In the genomic region with DNA sequence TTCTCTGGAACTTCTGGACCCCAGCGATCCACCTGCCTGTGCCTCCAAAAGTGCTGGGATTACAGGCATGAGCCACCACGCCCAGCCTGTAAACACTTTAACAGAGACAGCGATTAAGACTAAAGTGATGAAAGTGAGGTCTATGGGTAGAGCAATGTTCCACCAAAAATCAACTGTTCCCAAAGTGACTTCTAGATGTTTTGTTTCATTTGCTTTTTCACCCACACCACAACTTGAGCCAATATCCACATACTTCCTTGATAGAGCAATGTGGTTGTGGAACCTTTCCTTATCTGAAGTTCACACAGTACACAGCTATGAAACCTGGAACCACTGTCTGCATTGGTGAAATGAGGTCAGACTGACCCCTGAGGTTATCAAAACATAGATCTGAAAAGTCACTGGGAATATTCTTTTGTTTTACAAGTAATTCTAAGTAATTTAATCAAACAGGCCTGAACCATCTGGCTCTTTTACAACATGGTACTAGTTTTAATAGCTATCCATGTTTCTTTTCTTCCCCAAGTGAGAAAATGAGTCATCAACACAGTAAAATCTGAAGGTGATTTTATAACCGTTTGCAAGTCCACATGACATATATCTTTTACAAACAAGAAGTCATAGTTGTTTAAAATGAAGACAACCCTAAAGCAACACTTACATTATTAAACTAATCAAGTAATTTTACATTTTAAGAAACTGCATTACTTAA, we compare ENCODE assay signal across 1 cellular context.
TF ChIP-seq lines count a peak whose summit lies in the region.

No MANE protein-coding gene starts in this region.

TF ChIP-seq in K562, 482 proteins besides CTCF, POLR2A, EP300 and RAD21 (continued from another document and continues in another):
- TF ChIP-seq CBX8 (IDR thresholded peaks at IDR 0.05; ENCODE audit: borderline replicate concordance, extremely low read depth, low read depth, low read length, poor library complexity, severe bottlenecking) (no peak), ARHGAP35 (IDR thresholded peaks at IDR 0.05; ENCODE audit: partially characterized antibody) (no peak), SIRT6 (IDR thresholded peaks at IDR 0.05; ENCODE audit: low read depth, low read length) (no peak), LEF1 (IDR thresholded peaks at IDR 0.05) (peak; percentile 93), CBX3 (IDR thresholded peaks at IDR 0.05; ENCODE audit: borderline replicate concordance in 1 of 2, low read length in 2 of 2) (peak in 1 of 2 experiments; percentile 87; a peak in 1 of 3 replicates), ZNF274 (IDR thresholded peaks at IDR 0.05; ENCODE audit: borderline replicate concordance, low read depth, low read length) (no peak), U2AF1 (optimal IDR thresholded peaks at IDR 0.05; ENCODE audit: low read depth, low read length) (no peak), CAMTA2 (CRISPR knock-in tag; conservative IDR thresholded peaks at IDR 0.05) (no peak), YBX1 (IDR thresholded peaks at IDR 0.05) (no peak), ASH1L (IDR thresholded peaks at IDR 0.05; ENCODE audit: borderline replicate concordance, low read depth, partially characterized antibody) (no peak), SMARCB1 (IDR thresholded peaks at IDR 0.05; ENCODE audit: insufficient read length, low read depth) (peak; percentile 61), NFXL1 (CRISPR knock-in tag; IDR thresholded peaks at IDR 0.05) (no peak), CGGBP1 (CRISPR knock-in tag; IDR thresholded peaks at IDR 0.05) (no peak), PHF20 (IDR thresholded peaks at IDR 0.05; ENCODE audit: partially characterized antibody) (no peak), GTF2E2 (tag; IDR thresholded peaks at IDR 0.05) (no peak; the same call in 1 of the 2 replicates), MTF1 (CRISPR knock-in tag; IDR thresholded peaks at IDR 0.05; ENCODE audit: borderline replicate concordance) (no peak), ELK1 (CRISPR knock-in tag; IDR thresholded peaks at IDR 0.05) (no peak), FOXA1 (IDR thresholded peaks at IDR 0.05; ENCODE audit: borderline replicate concordance) (no peak), HNRNPLL (IDR thresholded peaks at IDR 0.05; ENCODE audit: low read depth, low read length, poor library complexity, severe bottlenecking) (no peak), ZNF398 (CRISPR knock-in tag; IDR thresholded peaks at IDR 0.05) (no peak), GTF3C2 (IDR thresholded peaks at IDR 0.05; ENCODE audit: borderline replicate concordance, extremely low read depth, insufficient read length) (no peak), LCOR (CRISPR knock-in tag; IDR thresholded peaks at IDR 0.05) (peak; percentile 73), RBM25 (IDR thresholded peaks at IDR 0.05; ENCODE audit: low read depth, low read length, severe bottlenecking) (no peak), EZH2 (IDR thresholded peaks at IDR 0.05; ENCODE audit: borderline replicate concordance, low read depth, low read length) (no peak), FOS (IDR thresholded peaks at IDR 0.05; ENCODE audit: extremely low read depth, insufficient read length) (no peak), CTBP1 (IDR thresholded peaks at IDR 0.05; ENCODE audit: borderline replicate concordance) (peak; percentile 88), SIX5 (IDR thresholded peaks at IDR 0.05; ENCODE audit: borderline replicate concordance in 1 of 2, insufficient read depth in 1 of 2, low read depth in 1 of 2, low read length in 2 of 2) (no peak), ZNF24 (IDR thresholded peaks at IDR 0.05) (peak; percentile 71; the same call in 1 of the 2 replicates), FOSL1 (tag; conservative IDR thresholded peaks at IDR 0.05) (peak; percentile 96), ARID3A (IDR thresholded peaks at IDR 0.05; ENCODE audit: borderline replicate concordance, low read depth, low read length) (peak; percentile 97), U2AF2 (optimal IDR thresholded peaks at IDR 0.05; ENCODE audit: low read depth, low read length) (no peak), KDM5B (IDR thresholded peaks at IDR 0.05; ENCODE audit: insufficient replicate concordance, low read depth, low read length) (no peak), KHSRP (IDR thresholded peaks at IDR 0.05) (peak; percentile 68; the same call in 1 of the 2 replicates), CC2D1A (IDR thresholded peaks at IDR 0.05) (peak; percentile 86), TBL1XR1 (IDR thresholded peaks at IDR 0.05; ENCODE audit: low read length in 2 of 2) (peak; percentile 86 to 98; a peak in 3 of 4 replicates)
- TF ChIP-seq, protein P1, sequence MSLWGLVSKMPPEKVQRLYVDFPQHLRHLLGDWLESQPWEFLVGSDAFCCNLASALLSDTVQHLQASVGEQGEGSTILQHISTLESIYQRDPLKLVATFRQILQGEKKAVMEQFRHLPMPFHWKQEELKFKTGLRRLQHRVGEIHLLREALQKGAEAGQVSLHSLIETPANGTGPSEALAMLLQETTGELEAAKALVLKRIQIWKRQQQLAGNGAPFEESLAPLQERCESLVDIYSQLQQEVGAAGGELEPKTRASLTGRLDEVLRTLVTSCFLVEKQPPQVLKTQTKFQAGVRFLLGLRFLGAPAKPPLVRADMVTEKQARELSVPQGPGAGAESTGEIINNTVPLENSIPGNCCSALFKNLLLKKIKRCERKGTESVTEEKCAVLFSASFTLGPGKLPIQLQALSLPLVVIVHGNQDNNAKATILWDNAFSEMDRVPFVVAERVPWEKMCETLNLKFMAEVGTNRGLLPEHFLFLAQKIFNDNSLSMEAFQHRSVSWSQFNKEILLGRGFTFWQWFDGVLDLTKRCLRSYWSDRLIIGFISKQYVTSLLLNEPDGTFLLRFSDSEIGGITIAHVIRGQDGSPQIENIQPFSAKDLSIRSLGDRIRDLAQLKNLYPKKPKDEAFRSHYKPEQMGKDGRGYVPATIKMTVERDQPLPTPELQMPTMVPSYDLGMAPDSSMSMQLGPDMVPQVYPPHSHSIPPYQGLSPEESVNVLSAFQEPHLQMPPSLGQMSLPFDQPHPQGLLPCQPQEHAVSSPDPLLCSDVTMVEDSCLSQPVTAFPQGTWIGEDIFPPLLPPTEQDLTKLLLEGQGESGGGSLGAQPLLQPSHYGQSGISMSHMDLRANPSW (CRISPR knock-in tag; IDR thresholded peaks at IDR 0.05), result no peak
- TF ChIP-seq, protein P2, sequence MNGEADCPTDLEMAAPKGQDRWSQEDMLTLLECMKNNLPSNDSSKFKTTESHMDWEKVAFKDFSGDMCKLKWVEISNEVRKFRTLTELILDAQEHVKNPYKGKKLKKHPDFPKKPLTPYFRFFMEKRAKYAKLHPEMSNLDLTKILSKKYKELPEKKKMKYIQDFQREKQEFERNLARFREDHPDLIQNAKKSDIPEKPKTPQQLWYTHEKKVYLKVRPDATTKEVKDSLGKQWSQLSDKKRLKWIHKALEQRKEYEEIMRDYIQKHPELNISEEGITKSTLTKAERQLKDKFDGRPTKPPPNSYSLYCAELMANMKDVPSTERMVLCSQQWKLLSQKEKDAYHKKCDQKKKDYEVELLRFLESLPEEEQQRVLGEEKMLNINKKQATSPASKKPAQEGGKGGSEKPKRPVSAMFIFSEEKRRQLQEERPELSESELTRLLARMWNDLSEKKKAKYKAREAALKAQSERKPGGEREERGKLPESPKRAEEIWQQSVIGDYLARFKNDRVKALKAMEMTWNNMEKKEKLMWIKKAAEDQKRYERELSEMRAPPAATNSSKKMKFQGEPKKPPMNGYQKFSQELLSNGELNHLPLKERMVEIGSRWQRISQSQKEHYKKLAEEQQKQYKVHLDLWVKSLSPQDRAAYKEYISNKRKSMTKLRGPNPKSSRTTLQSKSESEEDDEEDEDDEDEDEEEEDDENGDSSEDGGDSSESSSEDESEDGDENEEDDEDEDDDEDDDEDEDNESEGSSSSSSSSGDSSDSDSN (IDR thresholded peaks at IDR 0.05; ENCODE audit: borderline replicate concordance in 1 of 2, low read depth in 2 of 2, low read length in 2 of 2), result no peak
- TF ChIP-seq, protein P3, sequence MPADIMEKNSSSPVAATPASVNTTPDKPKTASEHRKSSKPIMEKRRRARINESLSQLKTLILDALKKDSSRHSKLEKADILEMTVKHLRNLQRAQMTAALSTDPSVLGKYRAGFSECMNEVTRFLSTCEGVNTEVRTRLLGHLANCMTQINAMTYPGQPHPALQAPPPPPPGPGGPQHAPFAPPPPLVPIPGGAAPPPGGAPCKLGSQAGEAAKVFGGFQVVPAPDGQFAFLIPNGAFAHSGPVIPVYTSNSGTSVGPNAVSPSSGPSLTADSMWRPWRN (IDR thresholded peaks at IDR 0.05; ENCODE audit: low read depth), result peak; percentile 86
- TF ChIP-seq, protein P4, sequence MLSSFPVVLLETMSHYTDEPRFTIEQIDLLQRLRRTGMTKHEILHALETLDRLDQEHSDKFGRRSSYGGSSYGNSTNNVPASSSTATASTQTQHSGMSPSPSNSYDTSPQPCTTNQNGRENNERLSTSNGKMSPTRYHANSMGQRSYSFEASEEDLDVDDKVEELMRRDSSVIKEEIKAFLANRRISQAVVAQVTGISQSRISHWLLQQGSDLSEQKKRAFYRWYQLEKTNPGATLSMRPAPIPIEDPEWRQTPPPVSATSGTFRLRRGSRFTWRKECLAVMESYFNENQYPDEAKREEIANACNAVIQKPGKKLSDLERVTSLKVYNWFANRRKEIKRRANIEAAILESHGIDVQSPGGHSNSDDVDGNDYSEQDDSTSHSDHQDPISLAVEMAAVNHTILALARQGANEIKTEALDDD (IDR thresholded peaks at IDR 0.05), result peak; percentile 89
